22 cellular contexts compared by ENCODE assay signal in genomic region chr1:172163479-172164215, GRCh38.
DNase-seq lines count a peak whose midpoint lies in the region; ATAC-seq and TF ChIP-seq lines count a peak whose summit lies in the region.
"Had no signal": no experiment of that assay in that cellular context is flagged by ENCODE, and none has a peak within 500 bp of the region (broad histone marks: within the 10 kb centered on the region; RNA-seq: fewer than 3 reads in every experiment).

No MANE protein-coding gene starts in this region.

- in situ Hi-C loops in gastrocnemius medialis (cut with MboI; ENCODE audit: low sequenced_read_pairs in 4 of 4): no loop called here

- intact Hi-C loops in gastrocnemius medialis (cut with DNase I; ENCODE audit: low total_unique reads): no loop called here

- H3K36me3 ChIP-seq in gastrocnemius medialis: no peaks in the 10 kb centered on the region
- H3K36me3 ChIP-seq: ascending aorta, BLaER1, spleen, upper lobe of right lung had no signal

- H3K9me3 ChIP-seq in gastrocnemius medialis: no peaks in the 10 kb centered on the region
- H3K9me3 ChIP-seq: ascending aorta, BLaER1, spleen, upper lobe of right lung had no signal

- H3K27ac Mint-ChIP-seq in HFFc6: peak overlapping the region; percentile 50
- peak overlapping the region; percentile 91 for H3K27ac Mint-ChIP-seq in osteocyte (ENCODE audit: unreplicated experiment)
- H3K27ac Mint-ChIP-seq: T-helper 2 cell treated with Interferon-gamma antibody and Interleukin-4, amounts not matched to agents 5 μg/mL and 100 μg/mL, for 36 hours had no signal

- H3K4me3 Mint-ChIP-seq in HFFc6 (0 out of 2 replicates have a peak overlapping the region, but pooled peaks have one; percentile 3), osteocyte (ENCODE audit: unreplicated experiment) (no peak overlapping the region)
- H3K4me3 Mint-ChIP-seq: T-helper 2 cell treated with Interferon-gamma antibody and Interleukin-4, amounts not matched to agents 5 μg/mL and 100 μg/mL, for 36 hours had no signal

- DNase-seq in HFFc6: peak; percentile 22
- peak; percentile 35 for DNase-seq in RPMI7951 (ENCODE audit: low read depth)
- DNase-seq in fibroblast of mammary gland (ENCODE audit: low read depth): peak; percentile 50
- DNase-seq in osteocyte (ENCODE audit: extremely low spot score, unreplicated experiment): no peak
- DNase-seq in GM10266 (ENCODE audit: extremely low spot score): no peak
- DNase-seq in cortex of kidney (lab: John Stamatoyannopoulos, UW): no peak
- DNase-seq in gastrocnemius medialis: no peak
- no peak for DNase-seq in epidermal melanocyte (ENCODE audit: insufficient read length, low spot score)
- DNase-seq: activated CD4-positive, alpha-beta T cell treated with anti-CD3 and anti-CD28 coated beads for 1 hour; activated gamma-delta T cell treated with Interleukin-2 at 50 U/mL for 16 hours; dermis blood vessel endothelial cell; erythroblast; NCI-H2081; RPMI8226; spleen; stimulated activated naive CD4-positive, alpha-beta T cell; upper lobe of right lung had no signal

- H3K4me3 ChIP-seq in fibroblast of mammary gland (ENCODE audit: control insufficient read depth, low read depth, low read length): no peak overlapping the region
- H3K4me3 ChIP-seq in gastrocnemius medialis: no peak overlapping the region
- H3K4me3 ChIP-seq: ascending aorta, BLaER1, spleen, upper lobe of right lung had no signal

- H3K36me3 Mint-ChIP-seq in HFFc6 (ENCODE audit: low read depth) (no peaks in the 10 kb centered on the region), osteocyte (ENCODE audit: unreplicated experiment) (no peaks in the 10 kb centered on the region)

- H3K27me3 ChIP-seq in gastrocnemius medialis: no peaks in the 10 kb centered on the region
- H3K27me3 ChIP-seq: ascending aorta, BLaER1, spleen, upper lobe of right lung had no signal

- TF ChIP-seq POLR2A in gastrocnemius medialis (IDR thresholded peaks at IDR 0.05): no peak

- ATAC-seq in gastrocnemius medialis: no peak
- ATAC-seq: HepG2, upper lobe of right lung had no signal

- TF ChIP-seq CTCF in HFFc6 (IDR thresholded peaks at IDR 0.05) (no peak), fibroblast of mammary gland (conservative IDR thresholded peaks at IDR 0.05; ENCODE audit: control insufficient read depth, insufficient read depth, low read depth, low read length) (no peak), osteocyte (IDR thresholded peaks at IDR 0.05) (no peak), GM10266 (IDR thresholded peaks at IDR 0.05; ENCODE audit: control insufficient read depth, insufficient read depth, low read depth, missing control alignments) (no peak), gastrocnemius medialis (IDR thresholded peaks at IDR 0.05 in 4 of 5, conservative IDR thresholded peaks at IDR 0.05 in 1 of 5) (no peak)

- no peak overlapping the region for H3K27ac ChIP-seq in gastrocnemius medialis
- H3K27ac ChIP-seq: ascending aorta, BLaER1, parathyroid adenoma, spleen, upper lobe of right lung had no signal

- peaks cover 27% of the 10 kb centered on the region for H3K4me1 Mint-ChIP-seq in HFFc6 (ENCODE audit: low read depth)
- peaks cover 42% of the 10 kb centered on the region for H3K4me1 Mint-ChIP-seq in osteocyte (ENCODE audit: unreplicated experiment)

- H3K27me3 Mint-ChIP-seq in HFFc6 (ENCODE audit: insufficient read depth) (no peaks in the 10 kb centered on the region), osteocyte (ENCODE audit: unreplicated experiment) (no peaks in the 10 kb centered on the region)

- H3K9me3 Mint-ChIP-seq in HFFc6 (no peaks in the 10 kb centered on the region), osteocyte (ENCODE audit: unreplicated experiment) (no peaks in the 10 kb centered on the region)
- H3K9me3 Mint-ChIP-seq: T-helper 2 cell treated with Interferon-gamma antibody and Interleukin-4, amounts not matched to agents 5 μg/mL and 100 μg/mL, for 36 hours had no signal

- H3K4me1 ChIP-seq in gastrocnemius medialis: no peaks in the 10 kb centered on the region
- H3K4me1 ChIP-seq: ascending aorta, BLaER1, parathyroid adenoma, upper lobe of right lung had no signal

Comparison
In these comparisons a context has a peak if more than half of its experiments do, and no peak if none do; other contexts are left out.
1. DNase-seq: peak in HFFc6 (single experiment), RPMI7951 (single experiment) and fibroblast of mammary gland (single experiment); none in osteocyte (single experiment), GM10266 (single experiment), cortex of kidney (single experiment), gastrocnemius medialis (0 of 2) and epidermal melanocyte (single experiment).